In genomic region chr6:147167009-147167408, GRCh38 we compare ENCODE assay signal across 13 cellular contexts. TPM values are rescaled to one million over a fixed set of nuclear protein-coding genes. Genes with fewer than 3 reads are reported as not detected.
A peak's percentile ranks its signal among the peaks of the same experiment; 100 is the strongest.
DNase-seq lines count a peak whose midpoint lies in the region; ATAC-seq and TF ChIP-seq lines count a peak whose summit lies in the region.
"Had no signal": no experiment of that assay in that cellular context is flagged by ENCODE, and none has a peak within 500 bp of the region (broad histone marks: within the 10 kb centered on the region; RNA-seq: fewer than 3 reads in every experiment).

No MANE protein-coding gene starts in this region.

- H3K18ac ChIP-seq in mesenchymal stem cell (ENCODE audit: low read depth in 1 of 2, low read length in 2 of 2) = no peak overlapping the region

- no peak overlapping the region for H2BK15ac ChIP-seq in mesenchymal stem cell (ENCODE audit: low read depth, poor library complexity, severe bottlenecking)

- DNase-seq in OCI-M1 (lab: John Stamatoyannopoulos, UW) = peak; percentile 54
- no peak for DNase-seq in chondrocyte (ENCODE audit: low spot score)
- no peak for DNase-seq in mesenchymal stem cell
- DNase-seq in activated T-cell treated with anti-CD3 and anti-CD28 coated beads, Interleukin-2, amount 50 U/mL, for 72 hours = no peak
- no peak for DNase-seq in occipital lobe (lab: John Stamatoyannopoulos, UW)
- DNase-seq in activated T-helper 1 cell treated with anti-CD3 and anti-CD28 coated beads, Interleukin-12 subunit alpha, Interleukin-12 subunit beta, Interleukin-2, Interleukin-4 antibody, amounts not matched to agents 30 ng/mL and 10 ng/mL and 1 ng/mL, durations not matched to agents 14 hours and 24 hours and 36 hours (ENCODE audit: low spot score) = no peak
- DNase-seq: 8988T, COR-L47, NCI-H510A had no signal

- H3K27me3 ChIP-seq in ACC112 (ENCODE audit: insufficient read depth, low read length) (no peaks in the 10 kb centered on the region), mesenchymal stem cell (ENCODE audit: control insufficient read depth in 1 of 2, insufficient read depth in 1 of 2, low read length in 2 of 2) (no peaks in the 10 kb centered on the region)

- no peak overlapping the region for H2BK12ac ChIP-seq in mesenchymal stem cell (ENCODE audit: low read length in 2 of 2)

- no peak for ATAC-seq in activated T-cell treated with anti-CD3 and anti-CD28 coated beads, Interleukin-2, amount 50 U/mL, for 72 hours (replicated peaks in 1 of 2)
- ATAC-seq in GM18502 (IDR thresholded peaks at IDR 0.05; ENCODE audit: poor library complexity, unreplicated experiment) = no peak
- ATAC-seq: GM23338 had no signal

- no peaks in the 10 kb centered on the region for H3K36me3 ChIP-seq in ACC112 (ENCODE audit: insufficient read depth, low read length)
- no peaks in the 10 kb centered on the region for H3K36me3 ChIP-seq in mesenchymal stem cell (ENCODE audit: control insufficient read depth in 1 of 2, insufficient read depth in 2 of 2, low read depth in 1 of 2, low read length in 2 of 2)

- intact Hi-C loops in activated T-helper 1 cell treated with anti-CD3 and anti-CD28 coated beads, Interleukin-12 subunit alpha, Interleukin-12 subunit beta, Interleukin-2, Interleukin-4 antibody, amounts not matched to agents 30 ng/mL and 10 ng/mL and 1 ng/mL, durations not matched to agents 14 hours and 24 hours and 36 hours (cut with micrococcal nuclease) = no loop called here

- no peak overlapping the region for H2BK120ac ChIP-seq in mesenchymal stem cell (ENCODE audit: low read depth, low read length)

- no peaks in the 10 kb centered on the region for H3K79me2 ChIP-seq in ACC112 (ENCODE audit: control insufficient read depth, insufficient read depth, low read length, unreplicated experiment)

- no peaks in the 10 kb centered on the region for H3K27me3 Mint-ChIP-seq in chondrocyte (ENCODE audit: low read depth)
- H3K27me3 Mint-ChIP-seq in activated T-cell treated with anti-CD3 and anti-CD28 coated beads, Interleukin-2, amount 50 U/mL, for 72 hours (ENCODE audit: low read depth) = no peaks in the 10 kb centered on the region
- no peaks in the 10 kb centered on the region for H3K27me3 Mint-ChIP-seq in activated T-helper 1 cell treated with anti-CD3 and anti-CD28 coated beads, Interleukin-12 subunit alpha, Interleukin-12 subunit beta, Interleukin-2, Interleukin-4 antibody, amounts not matched to agents 30 ng/mL and 10 ng/mL and 1 ng/mL, durations not matched to agents 14 hours and 24 hours and 36 hours (ENCODE audit: insufficient read depth)

- H3K4me1 ChIP-seq in ACC112 (ENCODE audit: control insufficient read depth, insufficient read depth, low read length, unreplicated experiment) (peaks cover 53% of the 10 kb centered on the region), mesenchymal stem cell (ENCODE audit: control insufficient read depth, insufficient read depth, low read depth, low read length) (no peaks in the 10 kb centered on the region)

- H3K4ac ChIP-seq in mesenchymal stem cell (ENCODE audit: low read depth in 1 of 2, low read length in 2 of 2) = no peak overlapping the region

- peaks cover 4% of the 10 kb centered on the region for H3K9me3 Mint-ChIP-seq in chondrocyte (ENCODE audit: low read depth)
- no peaks in the 10 kb centered on the region for H3K9me3 Mint-ChIP-seq in activated T-cell treated with anti-CD3 and anti-CD28 coated beads, Interleukin-2, amount 50 U/mL, for 72 hours
- H3K9me3 Mint-ChIP-seq in activated T-helper 1 cell treated with anti-CD3 and anti-CD28 coated beads, Interleukin-12 subunit alpha, Interleukin-12 subunit beta, Interleukin-2, Interleukin-4 antibody, amounts not matched to agents 30 ng/mL and 10 ng/mL and 1 ng/mL, durations not matched to agents 14 hours and 24 hours and 36 hours = peaks cover 6% of the 10 kb centered on the region
- H3K9me3 Mint-ChIP-seq: GM23338 had no signal

- H3K4me2 ChIP-seq in mesenchymal stem cell (ENCODE audit: low read length, poor library complexity, severe bottlenecking) = no peak overlapping the region
- H3K4me2 ChIP-seq: GM23338 had no signal

- no peaks in the 10 kb centered on the region for H3K9me3 ChIP-seq in mesenchymal stem cell (ENCODE audit: control insufficient read depth, low read length)

- H3K27ac Mint-ChIP-seq in chondrocyte (ENCODE audit: unreplicated experiment) = peak overlapping the region; percentile 38
- no peak overlapping the region for H3K27ac Mint-ChIP-seq in activated T-cell treated with anti-CD3 and anti-CD28 coated beads, Interleukin-2, amount 50 U/mL, for 72 hours
- H3K27ac Mint-ChIP-seq in activated T-helper 1 cell treated with anti-CD3 and anti-CD28 coated beads, Interleukin-12 subunit alpha, Interleukin-12 subunit beta, Interleukin-2, Interleukin-4 antibody, amounts not matched to agents 30 ng/mL and 10 ng/mL and 1 ng/mL, durations not matched to agents 14 hours and 24 hours and 36 hours = no peak overlapping the region
- H3K27ac Mint-ChIP-seq: GM23338 had no signal

- H2BK5ac ChIP-seq in mesenchymal stem cell (ENCODE audit: low read depth, low read length, poor library complexity, severe bottlenecking) = no peak overlapping the region

- H3K27ac ChIP-seq in ACC112 (ENCODE audit: low read depth, low read length) = peak overlapping the region; percentile 65
- H3K27ac ChIP-seq in mesenchymal stem cell (ENCODE audit: low read length, poor library complexity, severe bottlenecking) = no peak overlapping the region

- H3K4me1 Mint-ChIP-seq in chondrocyte (ENCODE audit: low read depth) = peaks cover 29% of the 10 kb centered on the region
- no peaks in the 10 kb centered on the region for H3K4me1 Mint-ChIP-seq in activated T-cell treated with anti-CD3 and anti-CD28 coated beads, Interleukin-2, amount 50 U/mL, for 72 hours (ENCODE audit: low read depth)
- H3K4me1 Mint-ChIP-seq in activated T-helper 1 cell treated with anti-CD3 and anti-CD28 coated beads, Interleukin-12 subunit alpha, Interleukin-12 subunit beta, Interleukin-2, Interleukin-4 antibody, amounts not matched to agents 30 ng/mL and 10 ng/mL and 1 ng/mL, durations not matched to agents 14 hours and 24 hours and 36 hours (ENCODE audit: low read depth) = no peaks in the 10 kb centered on the region

- H4K8ac ChIP-seq in mesenchymal stem cell (ENCODE audit: low read length) = no peak overlapping the region

- WGBS in mesenchymal stem cell = no CpG with 5 or more reads among the region's 1 CpG

- H2AK5ac ChIP-seq in mesenchymal stem cell (ENCODE audit: low read length, severe bottlenecking) = no peak overlapping the region

- no peak overlapping the region for H3K4me3 Mint-ChIP-seq in chondrocyte (ENCODE audit: unreplicated experiment)
- H3K4me3 Mint-ChIP-seq in activated T-cell treated with anti-CD3 and anti-CD28 coated beads, Interleukin-2, amount 50 U/mL, for 72 hours = no peak overlapping the region
- no peak overlapping the region for H3K4me3 Mint-ChIP-seq in activated T-helper 1 cell treated with anti-CD3 and anti-CD28 coated beads, Interleukin-12 subunit alpha, Interleukin-12 subunit beta, Interleukin-2, Interleukin-4 antibody, amounts not matched to agents 30 ng/mL and 10 ng/mL and 1 ng/mL, durations not matched to agents 14 hours and 24 hours and 36 hours
- H3K4me3 Mint-ChIP-seq: GM23338 had no signal

- no peak overlapping the region for H3K14ac ChIP-seq in mesenchymal stem cell (ENCODE audit: low read length in 2 of 2)

- H3K4me3 ChIP-seq in ACC112 (ENCODE audit: low read depth, low read length) = 0 out of 2 replicates have a peak overlapping the region, but pooled peaks have one; percentile 13
- peak overlapping the region in 1 of 2 experiments; percentile 27 for H3K4me3 ChIP-seq in mesenchymal stem cell (ENCODE audit: insufficient read depth in 1 of 2, low read depth in 1 of 2, low read length in 2 of 2)
- H3K4me3 ChIP-seq: GM12878, GM23338 had no signal

- H3K23ac ChIP-seq in mesenchymal stem cell (ENCODE audit: low read length in 2 of 2) = no peak overlapping the region

- H2AFZ ChIP-seq in ACC112 (ENCODE audit: low read length, unreplicated experiment) = peak overlapping the region; percentile 55
- H2AFZ ChIP-seq in mesenchymal stem cell (ENCODE audit: low read depth, low read length) = no peak overlapping the region

- TF ChIP-seq CTCF in chondrocyte (IDR thresholded peaks at IDR 0.05) = no peak

- H4K91ac ChIP-seq in mesenchymal stem cell (ENCODE audit: low read length) = no peak overlapping the region

- H3K9ac ChIP-seq in mesenchymal stem cell (ENCODE audit: low read length) = peak overlapping the region; percentile 13

- H3K36me3 Mint-ChIP-seq in chondrocyte (ENCODE audit: low read depth) = no peaks in the 10 kb centered on the region
- no peaks in the 10 kb centered on the region for H3K36me3 Mint-ChIP-seq in activated T-cell treated with anti-CD3 and anti-CD28 coated beads, Interleukin-2, amount 50 U/mL, for 72 hours (ENCODE audit: insufficient read depth in 2 of 2)
- H3K36me3 Mint-ChIP-seq in activated T-helper 1 cell treated with anti-CD3 and anti-CD28 coated beads, Interleukin-12 subunit alpha, Interleukin-12 subunit beta, Interleukin-2, Interleukin-4 antibody, amounts not matched to agents 30 ng/mL and 10 ng/mL and 1 ng/mL, durations not matched to agents 14 hours and 24 hours and 36 hours (ENCODE audit: low read depth) = no peaks in the 10 kb centered on the region

- no peaks in the 10 kb centered on the region for H3K79me1 ChIP-seq in mesenchymal stem cell (replicated peaks; ENCODE audit: low read length, poor library complexity, severe bottlenecking)

RNA-seq across cellular contexts. Expression of gene STXBP5, which starts 37.2 kb away (rescaled TPM):
- 30.8 to 42.5 TPM (median 32.4 TPM) in 3 replicates for total RNA-seq in chondrocyte
- 10.6 TPM for polyA plus RNA-seq in mesenchymal stem cell (2013, experiment 1 of 2)
- 10.0 TPM for polyA plus RNA-seq in mesenchymal stem cell (2013, experiment 2 of 2)
- total RNA-seq in activated T-cell treated with anti-CD3 and anti-CD28 coated beads, Interleukin-2, amount 50 U/mL, for 72 hours = 10 to 100 TPM; 22.1 to 28.7 TPM
- 163 TPM for total RNA-seq in occipital lobe
- 29.5 and 31.9 TPM in 2 replicates for total RNA-seq in activated T-helper 1 cell treated with anti-CD3 and anti-CD28 coated beads, Interleukin-12 subunit alpha, Interleukin-12 subunit beta, Interleukin-2, Interleukin-4 antibody, amounts not matched to agents 30 ng/mL and 10 ng/mL and 1 ng/mL, durations not matched to agents 14 hours and 24 hours and 36 hours
